9 cellular contexts compared by ENCODE assay signal in the genomic region with DNA sequence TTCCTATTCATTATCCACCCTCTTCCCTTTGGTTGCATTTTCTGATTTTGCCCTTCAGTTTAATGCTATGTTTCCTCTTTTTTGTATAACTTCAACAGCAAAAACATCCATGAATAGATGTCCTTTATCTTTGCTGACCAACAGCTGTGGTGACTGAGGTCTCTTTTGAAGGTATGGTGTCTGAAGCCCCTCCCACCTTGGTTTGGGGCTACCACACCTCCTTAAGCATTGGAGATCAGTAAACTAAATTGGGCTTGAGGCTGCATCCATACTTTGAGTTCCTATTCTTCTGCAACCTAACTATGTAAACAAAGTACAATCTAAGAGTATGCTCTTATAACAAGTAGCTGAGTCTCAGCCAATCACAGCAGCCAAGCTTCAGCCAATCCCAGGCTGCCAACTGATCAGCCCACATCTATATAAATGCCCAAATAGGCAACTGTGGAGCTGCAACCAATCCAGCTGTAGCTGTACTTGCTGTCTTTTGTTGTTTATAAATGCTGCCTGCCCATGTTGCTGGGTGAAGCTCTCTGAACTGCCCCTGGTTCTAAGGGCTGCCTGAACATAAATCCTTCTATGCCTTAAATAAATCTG.
A peak's percentile ranks its signal among the peaks of the same experiment; 100 is the strongest.
DNase-seq lines count a peak whose midpoint lies in the region; ATAC-seq and TF ChIP-seq lines count a peak whose summit lies in the region.
"Had no signal": no experiment of that assay in that cellular context is flagged by ENCODE, and none has a peak within 500 bp of the region (broad histone marks: within the 10 kb centered on the region; RNA-seq: fewer than 3 reads in every experiment).

No MANE protein-coding gene starts in this region.

- H3K4me3 ChIP-seq in mesenchymal stem cell (ENCODE audit: insufficient read depth in 1 of 2, low read depth in 1 of 2, low read length in 2 of 2) (no peak overlapping the region), body of pancreas (no peak overlapping the region)
- H3K4me3 ChIP-seq: upper lobe of left lung had no signal

- no peak overlapping the region for H3K18ac ChIP-seq in mesenchymal stem cell (ENCODE audit: low read depth in 1 of 2, low read length in 2 of 2)

- CTCF ChIA-PET in WTC11 (lab: Charles Lee): interaction anchor here (0.7 to 8.2 kb wide), 11 partner anchors 13 to 730 kb away, joined by 3 to 69 read pairs (median 5); partner anchors contain the start of gene TCTN3

- peaks cover 0 to 10% of the 10 kb centered on the region in 2 experiments for H3K27me3 ChIP-seq in mesenchymal stem cell (ENCODE audit: control insufficient read depth in 1 of 2, insufficient read depth in 1 of 2, low read length in 2 of 2)
- no peaks in the 10 kb centered on the region for H3K27me3 ChIP-seq in body of pancreas
- H3K27me3 ChIP-seq: upper lobe of left lung had no signal

- H3K27ac ChIP-seq in mesenchymal stem cell (ENCODE audit: low read length, poor library complexity, severe bottlenecking) (no peak overlapping the region), body of pancreas (no peak overlapping the region)

- H3K4me3 Mint-ChIP-seq in WTC11: no peak overlapping the region

- H3K23ac ChIP-seq in mesenchymal stem cell (ENCODE audit: low read length in 2 of 2): no peak overlapping the region

- H3K9ac ChIP-seq in mesenchymal stem cell (ENCODE audit: low read length): no peak overlapping the region

- no peak overlapping the region for H2BK12ac ChIP-seq in mesenchymal stem cell (ENCODE audit: low read length in 2 of 2)

- no peak overlapping the region for H2BK5ac ChIP-seq in mesenchymal stem cell (ENCODE audit: low read depth, low read length, poor library complexity, severe bottlenecking)

- ATAC-seq in GM19328 (IDR thresholded peaks at IDR 0.05; ENCODE audit: unreplicated experiment): peak; percentile 58
- ATAC-seq in HG03432 (IDR thresholded peaks at IDR 0.05; ENCODE audit: unreplicated experiment): peak; percentile 49
- ATAC-seq in WTC11: peak; percentile 40
- no peak for ATAC-seq in body of pancreas

- H3K27me3 Mint-ChIP-seq in WTC11 (ENCODE audit: low read depth): no peaks in the 10 kb centered on the region

- H3K79me1 ChIP-seq in mesenchymal stem cell (replicated peaks; ENCODE audit: low read length, poor library complexity, severe bottlenecking): no peaks in the 10 kb centered on the region

- H2BK120ac ChIP-seq in mesenchymal stem cell (ENCODE audit: low read depth, low read length): no peak overlapping the region

- peaks cover 22% of the 10 kb centered on the region for H3K4me1 Mint-ChIP-seq in WTC11

- H3K9me3 ChIP-seq in mesenchymal stem cell (ENCODE audit: control insufficient read depth, low read length): no peaks in the 10 kb centered on the region
- H3K9me3 ChIP-seq in body of pancreas: no peaks in the 10 kb centered on the region
- H3K9me3 ChIP-seq: upper lobe of left lung had no signal

- intact Hi-C loops in body of pancreas (cut with DNase I): loop anchor here (5.0 kb wide), 2 partner anchors 118 to 228 kb away; no protein-coding TSS in a partner anchor

- POLR2A ChIA-PET in WTC11 (lab: Charles Lee): no interaction called here

- no peak for DNase-seq in WTC11 (ENCODE audit: low spot score)
- peak; percentile 56 for DNase-seq in mesenchymal stem cell
- no peak for DNase-seq in NCI-H1694 treated with DMSO at 0.1 percent for 48 hours (lab: John Stamatoyannopoulos, UW)
- DNase-seq in body of pancreas: no peak
- DNase-seq in NCI-H1930 (lab: John Stamatoyannopoulos, UW): no peak
- DNase-seq in RKO (ENCODE audit: low spot score): no peak

- TF ChIP-seq POLR2A in body of pancreas (IDR thresholded peaks at IDR 0.05): no peak

- peaks cover 0 to 14% of the 10 kb centered on the region in 2 experiments for H3K36me3 ChIP-seq in mesenchymal stem cell (ENCODE audit: control insufficient read depth in 1 of 2, insufficient read depth in 2 of 2, low read depth in 1 of 2, low read length in 2 of 2)
- no peaks in the 10 kb centered on the region for H3K36me3 ChIP-seq in body of pancreas (replicated peaks in 1 of 2; ENCODE audit: insufficient read depth in 1 of 2, low read depth in 2 of 2)

- no peak overlapping the region for H2BK15ac ChIP-seq in mesenchymal stem cell (ENCODE audit: low read depth, poor library complexity, severe bottlenecking)

- no peaks in the 10 kb centered on the region for H3K9me3 Mint-ChIP-seq in WTC11

- peaks cover 8% of the 10 kb centered on the region; the same call in 1 of the 2 replicates for H3K36me3 Mint-ChIP-seq in WTC11

- H3K14ac ChIP-seq in mesenchymal stem cell (ENCODE audit: low read length in 2 of 2): no peak overlapping the region

- peak overlapping the region; percentile 82 for H4K8ac ChIP-seq in mesenchymal stem cell (ENCODE audit: low read length)

- TF ChIP-seq CTCF in WTC11 (IDR thresholded peaks at IDR 0.05): no peak
- TF ChIP-seq CTCF in body of pancreas (IDR thresholded peaks at IDR 0.05): no peak

- H4K91ac ChIP-seq in mesenchymal stem cell (ENCODE audit: low read length): no peak overlapping the region

- H2AK5ac ChIP-seq in mesenchymal stem cell (ENCODE audit: low read length, severe bottlenecking): no peak overlapping the region

- no peak overlapping the region for H3K4ac ChIP-seq in mesenchymal stem cell (ENCODE audit: low read depth in 1 of 2, low read length in 2 of 2)

- H2AFZ ChIP-seq in mesenchymal stem cell (ENCODE audit: low read depth, low read length): no peak overlapping the region

- H3K4me2 ChIP-seq in mesenchymal stem cell (ENCODE audit: low read length, poor library complexity, severe bottlenecking): no peak overlapping the region

- H3K27ac Mint-ChIP-seq in WTC11: peak overlapping the region; percentile 41

- H3K4me1 ChIP-seq in mesenchymal stem cell (ENCODE audit: control insufficient read depth, insufficient read depth, low read depth, low read length): no peaks in the 10 kb centered on the region
- peaks cover 10% of the 10 kb centered on the region for H3K4me1 ChIP-seq in body of pancreas

TF ChIP-seq in WTC11, 78 proteins besides CTCF, POLR2A, EP300 and RAD21:
- no peak for TF ChIP-seq NR3C1 (CRISPR knock-in tag; conservative IDR thresholded peaks at IDR 0.05; ENCODE audit: low read depth)
- TF ChIP-seq NR1H2 (CRISPR knock-in tag; IDR thresholded peaks at IDR 0.05): no peak
- TF ChIP-seq, protein P1, sequence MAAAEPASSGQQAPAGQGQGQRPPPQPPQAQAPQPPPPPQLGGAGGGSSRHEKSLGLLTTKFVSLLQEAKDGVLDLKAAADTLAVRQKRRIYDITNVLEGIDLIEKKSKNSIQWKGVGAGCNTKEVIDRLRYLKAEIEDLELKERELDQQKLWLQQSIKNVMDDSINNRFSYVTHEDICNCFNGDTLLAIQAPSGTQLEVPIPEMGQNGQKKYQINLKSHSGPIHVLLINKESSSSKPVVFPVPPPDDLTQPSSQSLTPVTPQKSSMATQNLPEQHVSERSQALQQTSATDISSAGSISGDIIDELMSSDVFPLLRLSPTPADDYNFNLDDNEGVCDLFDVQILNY (CRISPR knock-in tag; IDR thresholded peaks at IDR 0.05): no peak
- TF ChIP-seq KAT7 (CRISPR knock-in tag; IDR thresholded peaks at IDR 0.05; ENCODE audit: borderline replicate concordance): no peak
- TF ChIP-seq, protein P2, sequence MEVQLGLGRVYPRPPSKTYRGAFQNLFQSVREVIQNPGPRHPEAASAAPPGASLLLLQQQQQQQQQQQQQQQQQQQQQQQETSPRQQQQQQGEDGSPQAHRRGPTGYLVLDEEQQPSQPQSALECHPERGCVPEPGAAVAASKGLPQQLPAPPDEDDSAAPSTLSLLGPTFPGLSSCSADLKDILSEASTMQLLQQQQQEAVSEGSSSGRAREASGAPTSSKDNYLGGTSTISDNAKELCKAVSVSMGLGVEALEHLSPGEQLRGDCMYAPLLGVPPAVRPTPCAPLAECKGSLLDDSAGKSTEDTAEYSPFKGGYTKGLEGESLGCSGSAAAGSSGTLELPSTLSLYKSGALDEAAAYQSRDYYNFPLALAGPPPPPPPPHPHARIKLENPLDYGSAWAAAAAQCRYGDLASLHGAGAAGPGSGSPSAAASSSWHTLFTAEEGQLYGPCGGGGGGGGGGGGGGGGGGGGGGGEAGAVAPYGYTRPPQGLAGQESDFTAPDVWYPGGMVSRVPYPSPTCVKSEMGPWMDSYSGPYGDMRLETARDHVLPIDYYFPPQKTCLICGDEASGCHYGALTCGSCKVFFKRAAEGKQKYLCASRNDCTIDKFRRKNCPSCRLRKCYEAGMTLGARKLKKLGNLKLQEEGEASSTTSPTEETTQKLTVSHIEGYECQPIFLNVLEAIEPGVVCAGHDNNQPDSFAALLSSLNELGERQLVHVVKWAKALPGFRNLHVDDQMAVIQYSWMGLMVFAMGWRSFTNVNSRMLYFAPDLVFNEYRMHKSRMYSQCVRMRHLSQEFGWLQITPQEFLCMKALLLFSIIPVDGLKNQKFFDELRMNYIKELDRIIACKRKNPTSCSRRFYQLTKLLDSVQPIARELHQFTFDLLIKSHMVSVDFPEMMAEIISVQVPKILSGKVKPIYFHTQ (CRISPR knock-in tag; IDR thresholded peaks at IDR 0.05): no peak
- TF ChIP-seq TCF7 (CRISPR knock-in tag; IDR thresholded peaks at IDR 0.05; ENCODE audit: low read depth): no peak
- no peak for TF ChIP-seq MXD4 (CRISPR knock-in tag; IDR thresholded peaks at IDR 0.05; ENCODE audit: borderline replicate concordance)
- no peak for TF ChIP-seq ATF1 (CRISPR knock-in tag; IDR thresholded peaks at IDR 0.05)
- TF ChIP-seq ERG (CRISPR knock-in tag; IDR thresholded peaks at IDR 0.05): no peak
